33 cellular contexts compared by ENCODE assay signal in genomic region chr10:76286536-76286935, GRCh38.
"Had no signal": no experiment of that assay in that cellular context is flagged by ENCODE, and none has a peak within 500 bp of the region (broad histone marks: within the 10 kb centered on the region; RNA-seq: fewer than 3 reads in every experiment).

No MANE protein-coding gene starts in this region.

- H3K4me1 Mint-ChIP-seq: activated CD4-positive, alpha-beta memory T cell treated with anti-CD3 and anti-CD28 coated beads, Interleukin-2, amount 10 ng/mL, durations not matched to agents 7 days and 5 days; activated CD4-positive, alpha-beta T cell treated with anti-CD3 and anti-CD28 coated beads, Interleukin-2, amount 10 ng/mL, durations not matched to agents 7 days and 5 days; activated naive CD4-positive, alpha-beta T cell treated with anti-CD3 and anti-CD28 coated beads, Interleukin-2, amount 50 U/mL, for 24 hours; activated naive CD8-positive, alpha-beta T cell treated with anti-CD3 and anti-CD28 coated beads, Interleukin-2, amount 50 U/mL, for 24 hours; stimulated activated naive B cell treated with anti-CD40 and anti-IgM and Interleukin-4, amounts not matched to agents 10 μg/mL and 1 μg/mL and 100 μg/mL, for 72 hours had no signal

- H2AFZ ChIP-seq: hepatocyte had no signal

- H3K79me2 ChIP-seq: hepatocyte had no signal

- H3K4me3 Mint-ChIP-seq: activated CD4-positive, alpha-beta memory T cell treated with anti-CD3 and anti-CD28 coated beads, Interleukin-2, amount 10 ng/mL, durations not matched to agents 7 days and 5 days; activated CD4-positive, alpha-beta T cell treated with anti-CD3 and anti-CD28 coated beads, Interleukin-2, amount 10 ng/mL, durations not matched to agents 7 days and 5 days; activated naive CD4-positive, alpha-beta T cell treated with anti-CD3 and anti-CD28 coated beads, Interleukin-2, amount 50 U/mL, for 24 hours; activated naive CD8-positive, alpha-beta T cell treated with anti-CD3 and anti-CD28 coated beads, Interleukin-2, amount 50 U/mL, for 24 hours; activated T-cell treated with anti-CD3 and anti-CD28 coated beads, Interleukin-2, amount 50 U/mL, for 4 hours; natural killer cell treated with Interleukin-12 subunit alpha and Interleukin-12 subunit beta and Interleukin-15 and Interleukin-18, amount 100 ng/mL, for 72 hours; stimulated activated naive B cell treated with anti-CD40 and anti-IgM and Interleukin-4, amounts not matched to agents 10 μg/mL and 1 μg/mL and 100 μg/mL, for 72 hours; WTC11 had no signal

- H3K27me3 Mint-ChIP-seq: activated CD4-positive, alpha-beta memory T cell treated with anti-CD3 and anti-CD28 coated beads, Interleukin-2, amount 10 ng/mL, durations not matched to agents 7 days and 5 days; activated CD4-positive, alpha-beta T cell treated with anti-CD3 and anti-CD28 coated beads, Interleukin-2, amount 10 ng/mL, durations not matched to agents 7 days and 5 days; activated naive CD4-positive, alpha-beta T cell treated with anti-CD3 and anti-CD28 coated beads, Interleukin-2, amount 50 U/mL, for 24 hours had no signal

- H3K4me3 ChIP-seq: breast epithelium, esophagus muscularis mucosa, hepatocyte, left ventricle myocardium inferior, lung, mucosa of descending colon, pancreas, psoas muscle, sigmoid colon, stomach, suprapubic skin, tibial nerve had no signal

- H3K4me2 ChIP-seq: hepatocyte had no signal

- H3K9me3 ChIP-seq: breast epithelium, esophagus muscularis mucosa, left ventricle myocardium inferior, mucosa of descending colon, neutrophil, pancreas, psoas muscle, sigmoid colon, stomach, suprapubic skin, tibial nerve had no signal

- H3K9me3 Mint-ChIP-seq: activated CD4-positive, alpha-beta memory T cell treated with anti-CD3 and anti-CD28 coated beads, Interleukin-2, amount 10 ng/mL, durations not matched to agents 7 days and 5 days; activated CD4-positive, alpha-beta T cell treated with anti-CD3 and anti-CD28 coated beads, Interleukin-2, amount 10 ng/mL, durations not matched to agents 7 days and 5 days; activated naive CD4-positive, alpha-beta T cell treated with anti-CD3 and anti-CD28 coated beads, Interleukin-2, amount 50 U/mL, for 24 hours; activated T-helper 2 cell treated with anti-CD3 and anti-CD28 coated beads, Interferon-gamma antibody, Interleukin-2, Interleukin-4, amounts not matched to agents 10 μg/mL and 5 μg/mL and 100 μg/mL, durations not matched to agents 14 hours and 24 hours and 36 hours had no signal

- DNase-seq: activated CD4-positive, alpha-beta memory T cell treated with anti-CD3 and anti-CD28 coated beads, Interleukin-2, amount 10 ng/mL, durations not matched to agents 7 days and 5 days; activated CD4-positive, alpha-beta T cell treated with anti-CD3 and anti-CD28 coated beads for 1 hour; activated CD4-positive, alpha-beta T cell treated with anti-CD3 and anti-CD28 coated beads, Interleukin-2, amount 10 ng/mL, durations not matched to agents 7 days and 5 days; activated CD8-positive, alpha-beta memory T cell treated with anti-CD3 and anti-CD28 coated beads, Interleukin-2, amount 50 U/mL, for 48 hours; activated naive CD8-positive, alpha-beta T cell treated with anti-CD3 and anti-CD28 coated beads, Interleukin-2, amount 50 U/mL, for 24 hours; activated T-cell treated with anti-CD3 and anti-CD28 coated beads, Interleukin-2, amount 50 U/mL, for 4 hours; central memory CD4-positive, alpha-beta T cell; dermis blood vessel endothelial cell; effector CD4-positive, alpha-beta T cell; foreskin melanocyte; glutamatergic neuron; islet precursor cell; left ventricle myocardium inferior; mucosa of descending colon; pancreas; psoas muscle; sigmoid colon; stimulated activated CD4-positive, alpha-beta T cell treated with anti-CD3 and anti-CD28 coated beads, Interleukin-15, amount 100 ng/mL, for 24 hours; stimulated activated CD4-positive, alpha-beta T cell treated with anti-CD3 and anti-CD28 coated beads, Interleukin-2, amount 100 ng/mL, for 24 hours; stimulated activated naive B cell treated with anti-CD40 and anti-IgM and Interleukin-4, amounts not matched to agents 10 μg/mL and 1 μg/mL and 100 μg/mL, for 72 hours; stomach; T-helper 2 cell had no signal

- ATAC-seq: activated naive CD8-positive, alpha-beta T cell treated with anti-CD3 and anti-CD28 coated beads, Interleukin-2, amount 50 U/mL, for 24 hours; activated T-cell treated with anti-CD3 and anti-CD28 coated beads, Interleukin-2, amount 50 U/mL, for 4 hours; mucosa of descending colon; natural killer cell treated with Interleukin-12 subunit alpha and Interleukin-12 subunit beta and Interleukin-15 and Interleukin-18, amount 100 ng/mL, for 72 hours; pancreas; psoas muscle; stimulated activated naive B cell treated with anti-CD40 and anti-IgM and Interleukin-4, amounts not matched to agents 10 μg/mL and 1 μg/mL and 100 μg/mL, for 72 hours; WTC11 had no signal

- H3K27ac ChIP-seq: breast epithelium, esophagus muscularis mucosa, hepatocyte, left ventricle myocardium inferior, neutrophil, pancreas, psoas muscle, stomach, suprapubic skin had no signal

- H3K27ac Mint-ChIP-seq: activated CD4-positive, alpha-beta memory T cell treated with anti-CD3 and anti-CD28 coated beads, Interleukin-2, amount 10 ng/mL, durations not matched to agents 7 days and 5 days; activated CD4-positive, alpha-beta T cell treated with anti-CD3 and anti-CD28 coated beads, Interleukin-2, amount 10 ng/mL, durations not matched to agents 7 days and 5 days; activated naive CD4-positive, alpha-beta T cell treated with anti-CD3 and anti-CD28 coated beads, Interleukin-2, amount 50 U/mL, for 24 hours; activated naive CD8-positive, alpha-beta T cell treated with anti-CD3 and anti-CD28 coated beads, Interleukin-2, amount 50 U/mL, for 24 hours; activated T-helper 2 cell treated with anti-CD3 and anti-CD28 coated beads, Interferon-gamma antibody, Interleukin-2, Interleukin-4, amounts not matched to agents 10 μg/mL and 5 μg/mL and 100 μg/mL, durations not matched to agents 14 hours and 24 hours and 36 hours; natural killer cell treated with Interleukin-12 subunit alpha and Interleukin-12 subunit beta and Interleukin-15 and Interleukin-18, amount 100 ng/mL, for 72 hours; stimulated activated naive B cell treated with anti-CD40 and anti-IgM and Interleukin-4, amounts not matched to agents 10 μg/mL and 1 μg/mL and 100 μg/mL, for 72 hours; WTC11 had no signal

- H3K36me3 Mint-ChIP-seq: activated naive CD4-positive, alpha-beta T cell treated with anti-CD3 and anti-CD28 coated beads, Interleukin-2, amount 50 U/mL, for 24 hours; natural killer cell treated with Interleukin-12 subunit alpha and Interleukin-12 subunit beta and Interleukin-15 and Interleukin-18, amount 100 ng/mL, for 72 hours; stimulated activated naive B cell treated with anti-CD40 and anti-IgM and Interleukin-4, amounts not matched to agents 10 μg/mL and 1 μg/mL and 100 μg/mL, for 72 hours had no signal

- H3K36me3 ChIP-seq: breast epithelium, esophagus muscularis mucosa, left ventricle myocardium inferior, neutrophil, pancreas, sigmoid colon, stomach, suprapubic skin, tibial nerve had no signal

- H3K27me3 ChIP-seq: breast epithelium, esophagus muscularis mucosa, hepatocyte, pancreas, sigmoid colon, stomach, suprapubic skin, tibial nerve had no signal

- H3K4me1 ChIP-seq: breast epithelium, left ventricle myocardium inferior, psoas muscle, suprapubic skin had no signal
